In the genomic region with DNA sequence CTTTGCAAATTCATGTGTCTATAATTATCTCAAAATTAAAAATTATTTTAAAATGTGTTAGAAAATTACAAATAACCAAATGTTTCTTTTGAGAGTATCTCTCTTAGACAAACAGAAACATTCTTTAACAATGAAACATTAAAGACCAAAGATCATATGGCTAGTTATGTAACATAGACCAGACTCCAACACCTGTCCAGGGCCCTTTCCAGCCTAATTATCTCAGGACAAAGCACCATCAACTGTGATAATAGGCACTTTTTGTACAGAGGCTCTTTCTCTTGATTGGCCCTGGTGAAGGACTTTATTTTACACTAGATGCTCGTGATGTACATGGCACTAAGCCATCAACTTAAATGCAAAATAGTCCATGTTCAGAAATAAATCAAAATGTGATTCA, we compare ENCODE assay signal across 19 cellular contexts.
"Had no signal": no experiment of that assay in that cellular context is flagged by ENCODE, and none has a peak within 500 bp of the region (broad histone marks: within the 10 kb centered on the region; RNA-seq: fewer than 3 reads in every experiment).

No MANE protein-coding gene starts in this region.

- DNase-seq: activated CD4-positive, alpha-beta memory T cell treated with anti-CD3 and anti-CD28 coated beads, Interleukin-2, amount 10 ng/mL, durations not matched to agents 7 days and 5 days; activated CD4-positive, alpha-beta T cell treated with anti-CD3 and anti-CD28 coated beads for 4 hours; activated effector memory CD4-positive, alpha-beta T cell treated with Interleukin-2 at 50 U/mL for 16 hours; activated T-cell treated with anti-CD3 and anti-CD28 coated beads, Interleukin-2, amount 50 U/mL, for 24 hours; amygdala; esophagus squamous epithelium; hippocampal formation; nucleus accumbens; stimulated activated naive CD8-positive, alpha-beta T cell treated with anti-CD3 and anti-CD28 coated beads, Interleukin-15, Interleukin-2, amounts not matched to agents 100 U/mL and 50 U/mL, for 24 hours; T-helper 17 cell had no signal

- H3K36me3 Mint-ChIP-seq: activated naive CD4-positive, alpha-beta T cell treated with anti-CD3 and anti-CD28 coated beads, Interleukin-2, amount 50 U/mL, for 24 hours; brain; WTC11 had no signal

- H3K4me1 ChIP-seq: right atrium auricular region had no signal

- H3K4me3 Mint-ChIP-seq: activated CD4-positive, alpha-beta memory T cell treated with anti-CD3 and anti-CD28 coated beads, Interleukin-2, amount 10 ng/mL, durations not matched to agents 7 days and 5 days; activated naive CD4-positive, alpha-beta T cell treated with anti-CD3 and anti-CD28 coated beads, Interleukin-2, amount 50 U/mL, for 24 hours; activated T-cell treated with anti-CD3 and anti-CD28 coated beads, Interleukin-2, amount 50 U/mL, for 24 hours; brain; central memory CD8-positive, alpha-beta T cell; nephron; T-helper 17 cell; type B pancreatic cell; WTC11 had no signal

- H3K4me3 ChIP-seq: coronary artery, esophagus squamous epithelium, right atrium auricular region, suprapubic skin had no signal

- H3K27ac Mint-ChIP-seq: activated CD4-positive, alpha-beta memory T cell treated with anti-CD3 and anti-CD28 coated beads, Interleukin-2, amount 10 ng/mL, durations not matched to agents 7 days and 5 days; activated naive CD4-positive, alpha-beta T cell treated with anti-CD3 and anti-CD28 coated beads, Interleukin-2, amount 50 U/mL, for 24 hours; activated T-cell treated with anti-CD3 and anti-CD28 coated beads, Interleukin-2, amount 50 U/mL, for 24 hours; brain; nephron; T-helper 17 cell; type B pancreatic cell; WTC11 had no signal

- H3K9me3 Mint-ChIP-seq: activated CD4-positive, alpha-beta memory T cell treated with anti-CD3 and anti-CD28 coated beads, Interleukin-2, amount 10 ng/mL, durations not matched to agents 7 days and 5 days; activated naive CD4-positive, alpha-beta T cell treated with anti-CD3 and anti-CD28 coated beads, Interleukin-2, amount 50 U/mL, for 24 hours; activated T-cell treated with anti-CD3 and anti-CD28 coated beads, Interleukin-2, amount 50 U/mL, for 24 hours; central memory CD8-positive, alpha-beta T cell; nephron; type B pancreatic cell; WTC11 had no signal

- H3K27me3 ChIP-seq: right atrium auricular region had no signal

- ATAC-seq: stimulated activated naive CD8-positive, alpha-beta T cell treated with anti-CD3 and anti-CD28 coated beads, Interleukin-15, Interleukin-2, amounts not matched to agents 100 U/mL and 50 U/mL, for 24 hours; T-helper 17 cell; WTC11 had no signal

- H3K9me3 ChIP-seq: esophagus squamous epithelium, right atrium auricular region, suprapubic skin had no signal

- H3K36me3 ChIP-seq: right atrium auricular region, suprapubic skin had no signal

- H3K27ac ChIP-seq: coronary artery, esophagus squamous epithelium, right atrium auricular region, suprapubic skin had no signal
